21 cellular contexts compared by ENCODE assay signal in the genomic region with DNA sequence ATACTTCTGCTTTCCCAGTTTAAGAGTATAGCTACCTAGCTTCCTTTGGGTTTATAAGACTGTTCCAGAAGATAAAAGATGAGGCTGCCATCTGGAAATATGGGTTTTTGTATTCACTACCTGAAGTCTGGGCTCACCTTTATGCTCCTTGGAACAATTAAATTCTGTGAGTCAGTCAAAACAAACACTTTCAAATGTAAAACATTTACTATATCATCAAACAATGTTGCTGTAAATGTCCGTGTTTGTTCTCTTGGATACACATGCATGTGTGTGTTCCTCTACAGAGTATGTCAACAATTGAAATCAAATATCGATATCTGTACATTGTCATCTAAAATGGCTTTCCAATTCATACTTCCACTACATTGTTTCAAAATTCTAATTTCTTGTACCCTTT.
"Had no signal": no experiment of that assay in that cellular context is flagged by ENCODE, and none has a peak within 500 bp of the region (broad histone marks: within the 10 kb centered on the region; RNA-seq: fewer than 3 reads in every experiment).

No MANE protein-coding gene starts in this region.

- H3K4me2 ChIP-seq: SK-N-SH had no signal

- H3K9me3 ChIP-seq: MG63, SK-N-SH had no signal

- H3K27ac ChIP-seq: RWPE1 had no signal

- H3K27me3 ChIP-seq: MG63 had no signal

- H3K36me3 ChIP-seq: MG63 had no signal

- FAIRE-seq: HTR-8/SVneo had no signal

- DNase-seq: KBM-7, MG63, NCI-H1092, NCI-H1105 treated with DMSO at 0.1 percent for 48 hours, NCI-H1417 treated with DMSO at 0.1 percent for 48 hours, NCI-H146, NCI-H1694 treated with DMSO at 0.1 percent for 48 hours, NCI-H1930, NCI-H2081, NCI-H2107, NCI-H2227 treated with DMSO at 0.1 percent for 48 hours, NCI-H524 treated with DMSO at 0.1 percent for 48 hours, NCI-H69, NCI-H774, SHP77, SK-N-SH, SW 1271, T-helper 1 cell had no signal

- ATAC-seq: Panc1 had no signal

- H3K4me3 ChIP-seq: MG63 had no signal

- H3K9ac ChIP-seq: SK-N-SH had no signal
